ENCODE assay signal across 15 cellular contexts in genomic region chr1:88780485-88780884, GRCh38.
"Had no signal": no experiment of that assay in that cellular context is flagged by ENCODE, and none has a peak within 500 bp of the region (broad histone marks: within the 10 kb centered on the region; RNA-seq: fewer than 3 reads in every experiment).

No MANE protein-coding gene starts in this region.

- H3K9me3 ChIP-seq: adrenal gland, ovary, upper lobe of left lung had no signal

- H3K4me1 Mint-ChIP-seq: activated CD8-positive, alpha-beta memory T cell treated with anti-CD3 and anti-CD28 coated beads, Interleukin-2, amount 10 ng/mL, durations not matched to agents 7 days and 5 days; activated naive CD4-positive, alpha-beta T cell treated with anti-CD3 and anti-CD28 coated beads, Interleukin-2, amount 10 ng/mL, durations not matched to agents 7 days and 5 days; neural crest cell had no signal

- H3K27ac ChIP-seq: adrenal gland, ovary, upper lobe of left lung, WERI-Rb-1 had no signal

- H3K4me1 ChIP-seq: adrenal gland, upper lobe of left lung had no signal

- H3K27ac Mint-ChIP-seq: activated CD8-positive, alpha-beta memory T cell treated with anti-CD3 and anti-CD28 coated beads, Interleukin-2, amount 10 ng/mL, durations not matched to agents 7 days and 5 days; activated naive CD4-positive, alpha-beta T cell treated with anti-CD3 and anti-CD28 coated beads, Interleukin-2, amount 10 ng/mL, durations not matched to agents 7 days and 5 days; stimulated activated naive CD8-positive, alpha-beta T cell treated with anti-CD3 and anti-CD28 coated beads, Interleukin-15, Interleukin-2, amounts not matched to agents 100 ng/mL and 50 ng/mL, for 24 hours had no signal

- H3K27me3 Mint-ChIP-seq: activated CD8-positive, alpha-beta memory T cell treated with anti-CD3 and anti-CD28 coated beads, Interleukin-2, amount 10 ng/mL, durations not matched to agents 7 days and 5 days; activated naive CD4-positive, alpha-beta T cell treated with anti-CD3 and anti-CD28 coated beads, Interleukin-2, amount 10 ng/mL, durations not matched to agents 7 days and 5 days; stimulated activated naive CD8-positive, alpha-beta T cell treated with anti-CD3 and anti-CD28 coated beads, Interleukin-15, Interleukin-2, amounts not matched to agents 100 ng/mL and 50 ng/mL, for 24 hours had no signal

- H3K36me3 ChIP-seq: ovary had no signal

- H3K4me3 Mint-ChIP-seq: activated CD8-positive, alpha-beta memory T cell treated with anti-CD3 and anti-CD28 coated beads, Interleukin-2, amount 10 ng/mL, durations not matched to agents 7 days and 5 days; activated naive CD4-positive, alpha-beta T cell treated with anti-CD3 and anti-CD28 coated beads, Interleukin-2, amount 10 ng/mL, durations not matched to agents 7 days and 5 days; neural crest cell; stimulated activated naive CD8-positive, alpha-beta T cell treated with anti-CD3 and anti-CD28 coated beads, Interleukin-15, Interleukin-2, amounts not matched to agents 100 ng/mL and 50 ng/mL, for 24 hours had no signal

- ATAC-seq: activated CD8-positive, alpha-beta memory T cell treated with anti-CD3 and anti-CD28 coated beads, Interleukin-2, amount 10 ng/mL, durations not matched to agents 7 days and 5 days; left colon; sciatic nerve had no signal

- H3K27me3 ChIP-seq: adrenal gland, dorsolateral prefrontal cortex, ovary, upper lobe of left lung had no signal

- H3K4me3 ChIP-seq: adrenal gland, lung, ovary, upper lobe of left lung had no signal

- H3K9me3 Mint-ChIP-seq: activated naive CD4-positive, alpha-beta T cell treated with anti-CD3 and anti-CD28 coated beads, Interleukin-2, amount 10 ng/mL, durations not matched to agents 7 days and 5 days; neural crest cell; stimulated activated naive CD8-positive, alpha-beta T cell treated with anti-CD3 and anti-CD28 coated beads, Interleukin-15, Interleukin-2, amounts not matched to agents 100 ng/mL and 50 ng/mL, for 24 hours had no signal

- DNase-seq: activated CD4-positive, alpha-beta T cell treated with anti-CD3 and anti-CD28 coated beads, Interleukin-2, amount 50 U/mL, for 48 hours; activated CD8-positive, alpha-beta memory T cell treated with anti-CD3 and anti-CD28 coated beads, Interleukin-2, amount 10 ng/mL, durations not matched to agents 7 days and 5 days; activated naive CD4-positive, alpha-beta T cell treated with anti-CD3 and anti-CD28 coated beads, Interleukin-2, amount 10 ng/mL, durations not matched to agents 7 days and 5 days; activated T-cell treated with anti-CD3 and anti-CD28 coated beads, Interleukin-2, amount 50 U/mL, for 1 hour; adrenal gland; dorsolateral prefrontal cortex; erythroblast; left colon; ovary; upper lobe of left lung; WERI-Rb-1 had no signal
